ENCODE assay signal across 1 cellular context in genomic region chr1:51973587-51974474, GRCh38.
TF ChIP-seq lines count a peak whose summit lies in the region.

No MANE protein-coding gene starts in this region.

TF ChIP-seq in HEK293, 187 proteins besides CTCF, POLR2A, EP300 and RAD21 (continued from another document):
- TF ChIP-seq BCL6B (tag by site-specific recombination; IDR thresholded peaks at IDR 0.05) (no peak), KLF8 (tag by site-specific recombination; IDR thresholded peaks at IDR 0.05) (no peak), ZNF146 (tag by site-specific recombination; IDR thresholded peaks at IDR 0.05) (no peak)
- TF ChIP-seq, protein P1, sequence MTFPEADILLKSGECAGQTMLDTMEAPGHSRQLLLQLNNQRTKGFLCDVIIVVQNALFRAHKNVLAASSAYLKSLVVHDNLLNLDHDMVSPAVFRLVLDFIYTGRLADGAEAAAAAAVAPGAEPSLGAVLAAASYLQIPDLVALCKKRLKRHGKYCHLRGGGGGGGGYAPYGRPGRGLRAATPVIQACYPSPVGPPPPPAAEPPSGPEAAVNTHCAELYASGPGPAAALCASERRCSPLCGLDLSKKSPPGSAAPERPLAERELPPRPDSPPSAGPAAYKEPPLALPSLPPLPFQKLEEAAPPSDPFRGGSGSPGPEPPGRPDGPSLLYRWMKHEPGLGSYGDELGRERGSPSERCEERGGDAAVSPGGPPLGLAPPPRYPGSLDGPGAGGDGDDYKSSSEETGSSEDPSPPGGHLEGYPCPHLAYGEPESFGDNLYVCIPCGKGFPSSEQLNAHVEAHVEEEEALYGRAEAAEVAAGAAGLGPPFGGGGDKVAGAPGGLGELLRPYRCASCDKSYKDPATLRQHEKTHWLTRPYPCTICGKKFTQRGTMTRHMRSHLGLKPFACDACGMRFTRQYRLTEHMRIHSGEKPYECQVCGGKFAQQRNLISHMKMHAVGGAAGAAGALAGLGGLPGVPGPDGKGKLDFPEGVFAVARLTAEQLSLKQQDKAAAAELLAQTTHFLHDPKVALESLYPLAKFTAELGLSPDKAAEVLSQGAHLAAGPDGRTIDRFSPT (tag by site-specific recombination; IDR thresholded peaks at IDR 0.05) = no peak
TF ChIP-seq in HEK293: peak in this region for 7.
